ENCODE assay signal across 11 cellular contexts in genomic region chr9:89461302-89461701, GRCh38. TPM values are rescaled to one million over a fixed set of nuclear protein-coding genes. Genes with fewer than 3 reads are reported as not detected.
A peak's percentile ranks its signal among the peaks of the same experiment; 100 is the strongest.
DNase-seq lines count a peak whose midpoint lies in the region; ATAC-seq, FAIRE-seq and TF ChIP-seq lines count a peak whose summit lies in the region.
"Had no signal": no experiment of that assay in that cellular context is flagged by ENCODE, and none has a peak within 500 bp of the region (broad histone marks: within the 10 kb centered on the region; RNA-seq: fewer than 3 reads in every experiment).

No MANE protein-coding gene starts in this region.

- ATAC-seq in activated T-cell treated with anti-CD3 and anti-CD28 coated beads, Interleukin-2, amount 50 U/mL, for 72 hours (replicated peaks in 1 of 2) = peak; percentile 51 to 56
- ATAC-seq in foreskin keratinocyte = peak; percentile 45
- ATAC-seq: stimulated activated naive B cell treated with anti-CD40 and anti-IgM and Interleukin-4, amounts not matched to agents 10 μg/mL and 1 μg/mL and 100 μg/mL, for 72 hours had no signal

- peaks cover 100% of the 10 kb centered on the region for H3K4me1 Mint-ChIP-seq in activated T-cell treated with anti-CD3 and anti-CD28 coated beads, Interleukin-2, amount 50 U/mL, for 72 hours (ENCODE audit: low read depth)
- H3K4me1 Mint-ChIP-seq in osteocyte (ENCODE audit: unreplicated experiment) = peaks cover 5% of the 10 kb centered on the region

- H3K4me3 Mint-ChIP-seq in activated T-cell treated with anti-CD3 and anti-CD28 coated beads, Interleukin-2, amount 50 U/mL, for 72 hours = peak overlapping the region; percentile 52 to 84
- H3K4me3 Mint-ChIP-seq in osteocyte (ENCODE audit: unreplicated experiment) = no peak overlapping the region
- H3K4me3 Mint-ChIP-seq: neural crest cell; stimulated activated naive B cell treated with anti-CD40 and anti-IgM and Interleukin-4, amounts not matched to agents 10 μg/mL and 1 μg/mL and 100 μg/mL, for 72 hours had no signal

- no peaks in the 10 kb centered on the region for H3K4me1 ChIP-seq in foreskin keratinocyte
- peaks cover 4% of the 10 kb centered on the region for H3K4me1 ChIP-seq in testis

- H3K4me3 ChIP-seq in testis = no peak overlapping the region

- H3K27me3 Mint-ChIP-seq in activated T-cell treated with anti-CD3 and anti-CD28 coated beads, Interleukin-2, amount 50 U/mL, for 72 hours (ENCODE audit: low read depth) = no peaks in the 10 kb centered on the region
- H3K27me3 Mint-ChIP-seq in osteocyte (ENCODE audit: unreplicated experiment) = no peaks in the 10 kb centered on the region
- H3K27me3 Mint-ChIP-seq: stimulated activated naive B cell treated with anti-CD40 and anti-IgM and Interleukin-4, amounts not matched to agents 10 μg/mL and 1 μg/mL and 100 μg/mL, for 72 hours had no signal

- H3K27ac Mint-ChIP-seq in activated T-cell treated with anti-CD3 and anti-CD28 coated beads, Interleukin-2, amount 50 U/mL, for 72 hours = peak overlapping the region; percentile 26
- no peak overlapping the region for H3K27ac Mint-ChIP-seq in osteocyte (ENCODE audit: unreplicated experiment)
- H3K27ac Mint-ChIP-seq: stimulated activated naive B cell treated with anti-CD40 and anti-IgM and Interleukin-4, amounts not matched to agents 10 μg/mL and 1 μg/mL and 100 μg/mL, for 72 hours had no signal

- H3K27ac ChIP-seq in foreskin keratinocyte (no peak overlapping the region), testis (no peak overlapping the region)

- DNase-seq in stimulated activated naive CD4-positive, alpha-beta T cell treated with Interleukin-2 at 50 U/mL for 16 hours (lab: John Stamatoyannopoulos, UW) = peak; percentile 39
- no peak for DNase-seq in stimulated activated naive CD4-positive, alpha-beta T cell (lab: John Stamatoyannopoulos, UW)
- peak; percentile 53 to 68 for DNase-seq in activated T-cell treated with anti-CD3 and anti-CD28 coated beads, Interleukin-2, amount 50 U/mL, for 72 hours
- DNase-seq in foreskin keratinocyte (no peak), urothelium cell line (ENCODE audit: low spot score) (peak; percentile 73), testis (no peak), epidermal melanocyte (ENCODE audit: insufficient read length, low spot score) (no peak), osteocyte (ENCODE audit: extremely low spot score, unreplicated experiment) (no peak)
- DNase-seq: NCI-H446; stimulated activated naive B cell treated with anti-CD40 and anti-IgM and Interleukin-4, amounts not matched to agents 10 μg/mL and 1 μg/mL and 100 μg/mL, for 72 hours had no signal

- peaks cover 14 to 25% of the 10 kb centered on the region in 2 donors for H3K36me3 Mint-ChIP-seq in activated T-cell treated with anti-CD3 and anti-CD28 coated beads, Interleukin-2, amount 50 U/mL, for 72 hours (ENCODE audit: insufficient read depth in 2 of 2)
- no peaks in the 10 kb centered on the region for H3K36me3 Mint-ChIP-seq in osteocyte (ENCODE audit: unreplicated experiment)

- TF ChIP-seq CTCF in foreskin keratinocyte (conservative IDR thresholded peaks at IDR 0.05) = no peak
- no peak for TF ChIP-seq CTCF in testis (IDR thresholded peaks at IDR 0.05)
- TF ChIP-seq CTCF in osteocyte (IDR thresholded peaks at IDR 0.05) = no peak

- intact Hi-C loops in testis (cut with DNase I; ENCODE audit: low total_unique reads) = no loop called here

- FAIRE-seq in urothelium cell line (lab: Jason Lieb, UNC) = no peak

- no peaks in the 10 kb centered on the region for H3K9me3 ChIP-seq in testis

- no peak for TF ChIP-seq POLR2A in testis (IDR thresholded peaks at IDR 0.05)

- no peaks in the 10 kb centered on the region for H3K9me3 Mint-ChIP-seq in activated T-cell treated with anti-CD3 and anti-CD28 coated beads, Interleukin-2, amount 50 U/mL, for 72 hours
- H3K9me3 Mint-ChIP-seq in osteocyte (ENCODE audit: unreplicated experiment) = no peaks in the 10 kb centered on the region
- H3K9me3 Mint-ChIP-seq: neural crest cell; stimulated activated naive B cell treated with anti-CD40 and anti-IgM and Interleukin-4, amounts not matched to agents 10 μg/mL and 1 μg/mL and 100 μg/mL, for 72 hours had no signal

- H3K27me3 ChIP-seq in foreskin keratinocyte = no peaks in the 10 kb centered on the region
- no peaks in the 10 kb centered on the region for H3K27me3 ChIP-seq in testis

- H3K36me3 ChIP-seq in testis (ENCODE audit: low read depth, missing control alignments) = no peaks in the 10 kb centered on the region

- WGBS in testis, 2 donors = 60 to 71% methylated on average over 7 to 8 of the region's 8 CpGs

RNA-seq across cellular contexts. Expression of gene SEMA4D, which starts 36.6 kb away (rescaled TPM):
- total RNA-seq in activated T-cell treated with anti-CD3 and anti-CD28 coated beads, Interleukin-2, amount 50 U/mL, for 72 hours = 100 to 1,000 TPM; 182 to 198 TPM
- 1.9 TPM in 2 replicates for total RNA-seq in foreskin keratinocyte
- polyA plus RNA-seq in foreskin keratinocyte = 0.68 and 0.69 TPM in 2 replicates
- total RNA-seq in testis = 10 to 100 TPM; 38.7 to 53.1 TPM
- polyA plus RNA-seq in testis (ENCODE audit: insufficient read depth, low read depth, low replicate concordance) = 26.2 TPM
- 2.0 and 2.2 TPM in 2 replicates for total RNA-seq in osteocyte

Comparison
In these comparisons a context has a peak if more than half of its experiments do, and no peak if none do; other contexts are left out.
1. DNase-seq: peak in stimulated activated naive CD4-positive, alpha-beta T cell treated with Interleukin-2 at 50 U/mL for 16 hours (single experiment), activated T-cell treated with anti-CD3 and anti-CD28 coated beads, Interleukin-2, amount 50 U/mL, for 72 hours (2 of 2) and urothelium cell line (single experiment); none in stimulated activated naive CD4-positive, alpha-beta T cell (0 of 6), foreskin keratinocyte (0 of 2), testis (single experiment), epidermal melanocyte (single experiment) and osteocyte (single experiment).
2. RNA of gene SEMA4D, which starts 36.6 kb away (total RNA-seq): 182 to 198 TPM in activated T-cell treated with anti-CD3 and anti-CD28 coated beads, Interleukin-2, amount 50 U/mL, for 72 hours and 38.7 to 53.1 TPM in testis; 2.0 to 2.2 TPM in osteocyte and 1.9 TPM in foreskin keratinocyte; every median in the first group is over 10 times any median in the second.